ENCODE assay signal across 9 cellular contexts in the genomic region with DNA sequence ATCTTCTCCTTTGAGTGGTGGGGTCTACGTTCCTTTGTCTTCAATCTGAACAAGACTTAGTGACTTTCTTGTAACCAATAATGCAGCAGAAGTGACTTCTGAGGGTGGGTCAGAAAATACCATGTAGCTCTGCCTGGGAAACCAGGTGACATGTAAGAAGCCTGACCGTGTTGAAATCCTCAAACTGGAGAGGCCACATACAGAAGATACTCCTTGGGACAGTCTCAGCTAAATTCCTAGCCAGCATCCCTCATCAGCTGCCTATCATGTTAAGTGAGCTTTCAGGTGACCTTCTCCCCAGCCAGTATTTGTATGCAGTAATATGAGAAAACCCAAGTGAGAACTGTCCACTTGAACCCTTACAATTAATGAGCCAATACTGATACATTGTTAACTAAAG.
"Had no signal": no experiment of that assay in that cellular context is flagged by ENCODE, and none has a peak within 500 bp of the region (broad histone marks: within the 10 kb centered on the region; RNA-seq: fewer than 3 reads in every experiment).

No MANE protein-coding gene starts in this region.

- H3K9me3 ChIP-seq: HAP-1 had no signal

- H3K4me3 ChIP-seq: HAP-1 had no signal

- H3K9me3 Mint-ChIP-seq: HFFc6, IgD-negative memory B cell had no signal

- H3K27ac Mint-ChIP-seq: HFFc6, IgD-negative memory B cell had no signal

- H3K27ac ChIP-seq: HL-60, KMS-11 had no signal

- H3K4me3 Mint-ChIP-seq: HFFc6 had no signal

- ATAC-seq: HCT116, HepG2 had no signal

- DNase-seq: GOT3, HFFc6, KBM-7 had no signal

- FAIRE-seq: HepG2 had no signal

- H3K36me3 ChIP-seq: HAP-1 had no signal

- H3K9ac ChIP-seq: KMS-11 had no signal

- H3K27me3 Mint-ChIP-seq: IgD-negative memory B cell had no signal

- H3K4me2 ChIP-seq: KMS-11 had no signal
